In the genomic region with DNA sequence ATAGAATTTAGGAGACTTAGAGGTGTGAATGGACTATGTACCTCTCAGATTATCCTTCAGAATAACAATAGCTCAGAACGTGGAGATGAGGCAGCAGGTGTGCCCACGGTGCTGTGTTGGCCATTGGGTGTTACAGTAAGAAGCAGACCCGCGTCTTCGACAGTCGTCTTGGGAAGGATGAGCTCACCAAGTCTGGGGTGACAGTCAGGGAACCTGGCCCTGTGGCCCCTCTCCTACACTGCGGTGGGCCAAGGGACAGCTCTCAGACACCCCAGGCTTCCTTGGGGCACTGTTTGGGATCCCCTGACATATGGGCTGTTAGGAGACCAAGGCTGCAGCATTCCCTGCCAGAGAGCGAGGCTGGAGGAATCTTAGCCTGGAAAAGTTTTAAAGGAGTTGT, we compare ENCODE assay signal across 17 cellular contexts.
A peak's percentile ranks its signal among the peaks of the same experiment; 100 is the strongest.
DNase-seq lines count a peak whose midpoint lies in the region; ATAC-seq and TF ChIP-seq lines count a peak whose summit lies in the region.
"Had no signal": no experiment of that assay in that cellular context is flagged by ENCODE, and none has a peak within 500 bp of the region (broad histone marks: within the 10 kb centered on the region; RNA-seq: fewer than 3 reads in every experiment).

No MANE protein-coding gene starts in this region.

- H3K14ac ChIP-seq in trophoblast cell (ENCODE audit: low read length): no peak overlapping the region

- H3K4me3 Mint-ChIP-seq in endodermal cell (no peak overlapping the region), neural progenitor cell (no peak overlapping the region)
- H3K4me3 Mint-ChIP-seq: B cell; CD8-positive, alpha-beta T cell had no signal

- H2AFZ ChIP-seq in neural progenitor cell (replicated peaks) (no peak overlapping the region), trophoblast cell (ENCODE audit: insufficient read depth, low read length, poor library complexity) (no peak overlapping the region)

- no peaks in the 10 kb centered on the region for H4K20me1 ChIP-seq in neural progenitor cell (ENCODE audit: low read depth)

- TF ChIP-seq CTCF in left ventricle myocardium inferior (IDR thresholded peaks at IDR 0.05; ENCODE audit: borderline replicate concordance) (no peak), endodermal cell (conservative IDR thresholded peaks at IDR 0.05) (no peak), neural progenitor cell (IDR thresholded peaks at IDR 0.05) (no peak), RWPE1 (conservative IDR thresholded peaks at IDR 0.05; ENCODE audit: low read depth) (no peak)

- H3K4me1 ChIP-seq in left ventricle myocardium inferior (no peaks in the 10 kb centered on the region), endodermal cell (ENCODE audit: control insufficient read depth, insufficient read depth, low read length) (peaks cover 6% of the 10 kb centered on the region), neural progenitor cell (no peaks in the 10 kb centered on the region), trophoblast cell (ENCODE audit: control insufficient read depth in 1 of 2, insufficient read depth in 2 of 2, low read length in 2 of 2) (no peaks in the 10 kb centered on the region)
- H3K4me1 ChIP-seq: HAP-1 had no signal

- no peaks in the 10 kb centered on the region for H3K79me1 ChIP-seq in trophoblast cell (ENCODE audit: low read length)

- H4K91ac ChIP-seq in trophoblast cell (ENCODE audit: low read depth, low read length): no peak overlapping the region

- H3F3A ChIP-seq in neural progenitor cell (ENCODE audit: low read depth): no peaks in the 10 kb centered on the region

- intact Hi-C loops in Right ventricle myocardium superior (cut with DNase I) (no loop called here), left ventricle myocardium inferior (cut with micrococcal nuclease) (no loop called here)

- peak; percentile 17 for DNase-seq in Right ventricle myocardium superior
- no peak for DNase-seq in left ventricle myocardium inferior
- DNase-seq in endodermal cell: no peak
- no peak for DNase-seq in neural progenitor cell (ENCODE audit: low spot score)
- no peak for DNase-seq in trophoblast cell
- DNase-seq in hypothalamus (lab: John Stamatoyannopoulos, UW): no peak
- no peak for DNase-seq in RWPE1 (ENCODE audit: low spot score)
- DNase-seq: Calu3; CD8-positive, alpha-beta T cell; DMS79 treated with DMSO at 0.1 percent for 48 hours; GF-D8; GOT3 had no signal

- no peak overlapping the region for H3K4me3 ChIP-seq in left ventricle myocardium inferior
- no peak overlapping the region for H3K4me3 ChIP-seq in endodermal cell (ENCODE audit: low read length)
- no peak overlapping the region for H3K4me3 ChIP-seq in neural progenitor cell
- H3K4me3 ChIP-seq in trophoblast cell (ENCODE audit: low read depth, low read length): no peak overlapping the region
- H3K4me3 ChIP-seq: BLaER1 treated with 17β-estradiol and CSF1 and Interleukin-3, amounts not matched to agents 10 nM and 100 nM; HAP-1 had no signal

- H3K27ac ChIP-seq in left ventricle myocardium inferior (replicated peaks): no peak overlapping the region
- no peak overlapping the region for H3K27ac ChIP-seq in endodermal cell (ENCODE audit: low read depth, low read length)
- no peak overlapping the region for H3K27ac ChIP-seq in neural progenitor cell
- no peak overlapping the region for H3K27ac ChIP-seq in trophoblast cell (ENCODE audit: low read depth, low read length)
- H3K27ac ChIP-seq in RWPE1: no peak overlapping the region
- H3K27ac ChIP-seq: BLaER1 treated with 17β-estradiol and CSF1 and Interleukin-3, amounts not matched to agents 10 nM and 100 nM; HL-60 had no signal

- H3K36me3 Mint-ChIP-seq in endodermal cell (ENCODE audit: low read depth) (peaks cover 29% of the 10 kb centered on the region), neural progenitor cell (peaks cover 9% of the 10 kb centered on the region)

- H3K9me3 ChIP-seq in left ventricle myocardium inferior (replicated peaks) (no peaks in the 10 kb centered on the region), endodermal cell (ENCODE audit: control insufficient read depth, low read length) (no peaks in the 10 kb centered on the region), neural progenitor cell (ENCODE audit: low read depth) (no peaks in the 10 kb centered on the region), trophoblast cell (ENCODE audit: insufficient read depth, low read depth, low read length) (peaks cover 2% of the 10 kb centered on the region)
- H3K9me3 ChIP-seq: BLaER1 treated with 17β-estradiol and CSF1 and Interleukin-3, amounts not matched to agents 10 nM and 100 nM; HAP-1 had no signal

- H3K27me3 ChIP-seq in left ventricle myocardium inferior (ENCODE audit: low read depth): no peaks in the 10 kb centered on the region
- no peaks in the 10 kb centered on the region for H3K27me3 ChIP-seq in endodermal cell (ENCODE audit: control insufficient read depth, insufficient read depth, low read length, poor library complexity, severe bottlenecking)
- no peaks in the 10 kb centered on the region for H3K27me3 ChIP-seq in neural progenitor cell
- H3K27me3 ChIP-seq in trophoblast cell (ENCODE audit: insufficient read depth, low read length): no peaks in the 10 kb centered on the region
- H3K27me3 ChIP-seq: BLaER1 treated with 17β-estradiol and CSF1 and Interleukin-3, amounts not matched to agents 10 nM and 100 nM had no signal

- no peak overlapping the region for H2BK12ac ChIP-seq in trophoblast cell (ENCODE audit: low read length)

- H3K4me2 ChIP-seq in neural progenitor cell (no peak overlapping the region), trophoblast cell (ENCODE audit: low read length) (no peak overlapping the region)

- H4K12ac ChIP-seq in trophoblast cell (ENCODE audit: low read depth, low read length): no peak overlapping the region

- H3K9me3 Mint-ChIP-seq in endodermal cell (no peaks in the 10 kb centered on the region), neural progenitor cell (no peaks in the 10 kb centered on the region)
- H3K9me3 Mint-ChIP-seq: CD8-positive, alpha-beta T cell had no signal

- H3K79me2 ChIP-seq in neural progenitor cell (ENCODE audit: low read depth) (no peaks in the 10 kb centered on the region), trophoblast cell (ENCODE audit: control insufficient read depth, insufficient read depth, low read length, poor library complexity) (no peaks in the 10 kb centered on the region)

- H3K36me3 ChIP-seq in left ventricle myocardium inferior (peaks cover 24% of the 10 kb centered on the region), endodermal cell (ENCODE audit: control insufficient read depth, insufficient read depth, low read length) (no peaks in the 10 kb centered on the region), neural progenitor cell (no peaks in the 10 kb centered on the region), trophoblast cell (ENCODE audit: control insufficient read depth in 1 of 2, insufficient read depth in 2 of 2, low read length in 2 of 2) (peaks cover 0 to 3% of the 10 kb centered on the region in 2 experiments)
- H3K36me3 ChIP-seq: HAP-1 had no signal

- no peak overlapping the region for H2BK5ac ChIP-seq in trophoblast cell (ENCODE audit: low read depth, low read length, poor library complexity)

- ATAC-seq in Right ventricle myocardium superior (ENCODE audit: poor library complexity): no peak
- no peak for ATAC-seq in HG02884 (IDR thresholded peaks at IDR 0.05; ENCODE audit: unreplicated experiment)
- ATAC-seq: CD8-positive, alpha-beta T cell had no signal

- POLR2A ChIA-PET in RWPE1 (lab: Yijun Ruan, JAX; ENCODE audit: low non-redundant PET): no interaction called here

- 88 to 100% methylated on average over 7 to 8 of the region's 8 CpGs for WGBS in endodermal cell (ENCODE audit: insufficient coverage in 1 of 2, insufficient read length in 1 of 2), 2 experiments
- WGBS in trophoblast cell (ENCODE audit: extremely low coverage, insufficient coverage, insufficient read length): no CpG with 5 or more reads among the region's 8 CpGs

- no peak overlapping the region for H2BK120ac ChIP-seq in trophoblast cell (ENCODE audit: insufficient read depth, low read length, poor library complexity)

- H3K18ac ChIP-seq in trophoblast cell (ENCODE audit: low read length): no peak overlapping the region

- no peak overlapping the region for H3K23ac ChIP-seq in trophoblast cell (ENCODE audit: low read length)

- H3K27ac Mint-ChIP-seq in endodermal cell (peak overlapping the region; percentile 79), neural progenitor cell (peak overlapping the region; percentile 59)
- H3K27ac Mint-ChIP-seq: B cell; CD8-positive, alpha-beta T cell had no signal

- H3K4me1 Mint-ChIP-seq in endodermal cell: peaks cover 12% of the 10 kb centered on the region
- H3K4me1 Mint-ChIP-seq in neural progenitor cell: peaks cover 7% of the 10 kb centered on the region
- H3K4me1 Mint-ChIP-seq: B cell had no signal

- H3K27me3 Mint-ChIP-seq in endodermal cell (ENCODE audit: insufficient read depth) (no peaks in the 10 kb centered on the region), neural progenitor cell (ENCODE audit: insufficient read depth, low read depth) (peaks cover 2% of the 10 kb centered on the region)
- H3K27me3 Mint-ChIP-seq: B cell had no signal

- no peak overlapping the region for H3K9ac ChIP-seq in endodermal cell (ENCODE audit: extremely low read depth, low read length, poor library complexity, severe bottlenecking)
- no peak overlapping the region for H3K9ac ChIP-seq in neural progenitor cell
- H3K9ac ChIP-seq in trophoblast cell (ENCODE audit: low read length): peak overlapping the region; percentile 47
- H3K9ac ChIP-seq: BLaER1 treated with 17β-estradiol and CSF1 and Interleukin-3, amounts not matched to agents 10 nM and 100 nM had no signal

- no peak overlapping the region for H4K8ac ChIP-seq in trophoblast cell (ENCODE audit: low read depth, low read length)

- H3K4ac ChIP-seq in trophoblast cell (ENCODE audit: low read depth, low read length): no peak overlapping the region

- CTCF ChIA-PET in RWPE1 (lab: Yijun Ruan, JAX): no interaction called here

- H2AK5ac ChIP-seq in trophoblast cell (ENCODE audit: low read length): no peak overlapping the region
